ENCODE assay signal across 25 cellular contexts in genomic region chr22:42814616-42815015, GRCh38.
"Had no signal": no experiment of that assay in that cellular context is flagged by ENCODE, and none has a peak within 500 bp of the region (broad histone marks: within the 10 kb centered on the region; RNA-seq: fewer than 3 reads in every experiment).

No MANE protein-coding gene starts in this region.

- H3K27ac Mint-ChIP-seq: activated B cell treated with CpG ODN at 0.5 μM for 24 hours; activated CD4-positive, alpha-beta T cell treated with anti-CD3 and anti-CD28 coated beads for 36 hours; activated CD8-positive, alpha-beta memory T cell treated with anti-CD3 and anti-CD28 coated beads, Interleukin-2, amount 10 ng/mL, durations not matched to agents 7 days and 5 days; activated CD8-positive, alpha-beta T cell treated with anti-CD3 and anti-CD28 coated beads, Interleukin-2, amount 10 ng/mL, durations not matched to agents 7 days and 5 days; activated naive CD8-positive, alpha-beta T cell; memory B cell; natural killer cell treated with Interleukin-12 subunit alpha and Interleukin-12 subunit beta and Interleukin-15 and Interleukin-18, amount 100 ng/mL, for 72 hours had no signal

- H3K27me3 ChIP-seq: body of pancreas, gastrocnemius medialis, right lobe of liver, upper lobe of left lung, vagina had no signal

- H3K9me3 ChIP-seq: body of pancreas, gastrocnemius medialis, right lobe of liver, upper lobe of left lung, vagina had no signal

- H3K36me3 Mint-ChIP-seq: activated CD8-positive, alpha-beta memory T cell treated with anti-CD3 and anti-CD28 coated beads, Interleukin-2, amount 10 ng/mL, durations not matched to agents 7 days and 5 days; activated naive CD8-positive, alpha-beta T cell had no signal

- ATAC-seq: activated CD4-positive, alpha-beta T cell treated with anti-CD3 and anti-CD28 coated beads for 36 hours; activated CD8-positive, alpha-beta memory T cell treated with anti-CD3 and anti-CD28 coated beads, Interleukin-2, amount 10 ng/mL, durations not matched to agents 7 days and 5 days; activated CD8-positive, alpha-beta T cell treated with anti-CD3 and anti-CD28 coated beads, Interleukin-2, amount 10 ng/mL, durations not matched to agents 7 days and 5 days; body of pancreas; gastrocnemius medialis; left cardiac atrium; left ventricle myocardium superior; natural killer cell treated with Interleukin-12 subunit alpha and Interleukin-12 subunit beta and Interleukin-15 and Interleukin-18, amount 100 ng/mL, for 72 hours; stimulated activated naive CD8-positive, alpha-beta T cell treated with anti-CD3 and anti-CD28 coated beads, Interleukin-15, Interleukin-2, amounts not matched to agents 100 U/mL and 50 U/mL, for 24 hours had no signal

- H3K4me3 ChIP-seq: body of pancreas, gastrocnemius medialis, right lobe of liver, upper lobe of left lung, vagina had no signal

- H3K9me3 Mint-ChIP-seq: activated B cell treated with CpG ODN at 0.5 μM for 24 hours; memory B cell; natural killer cell treated with Interleukin-12 subunit alpha and Interleukin-12 subunit beta and Interleukin-15 and Interleukin-18, amount 100 ng/mL, for 72 hours had no signal

- H3K4me1 ChIP-seq: gastrocnemius medialis had no signal

- H3K4me1 Mint-ChIP-seq: activated B cell treated with CpG ODN at 0.5 μM for 24 hours; activated CD4-positive, alpha-beta T cell treated with anti-CD3 and anti-CD28 coated beads for 36 hours; activated CD8-positive, alpha-beta memory T cell treated with anti-CD3 and anti-CD28 coated beads, Interleukin-2, amount 10 ng/mL, durations not matched to agents 7 days and 5 days; memory B cell had no signal

- DNase-seq: activated B cell treated with CpG ODN at 0.5 μM for 24 hours; activated CD4-positive, alpha-beta T cell treated with anti-CD3 and anti-CD28 coated beads for 36 hours; activated CD8-positive, alpha-beta T cell treated with anti-CD3 and anti-CD28 coated beads, Interleukin-2, amount 10 ng/mL, durations not matched to agents 7 days and 5 days; activated effector memory CD4-positive, alpha-beta T cell treated with Interleukin-2 at 50 U/mL for 16 hours; activated naive CD4-positive, alpha-beta T cell treated with Interleukin-2 at 50 U/mL for 16 hours; aorta; body of pancreas; effector CD8-positive, alpha-beta T cell; gastrocnemius medialis; glutamatergic neuron; islet precursor cell; left cardiac atrium; left ventricle myocardium superior; posterior cingulate gyrus; right lobe of liver; stimulated activated CD4-positive, alpha-beta T cell treated with anti-CD3 and anti-CD28 coated beads, Interleukin-4, amount 100 ng/mL, for 1 hour; stimulated activated naive CD8-positive, alpha-beta T cell treated with anti-CD3 and anti-CD28 coated beads, Interleukin-15, Interleukin-2, amounts not matched to agents 100 U/mL and 50 U/mL, for 24 hours; T-helper 2 cell; upper lobe of left lung had no signal

- H3K27ac ChIP-seq: gastrocnemius medialis, right lobe of liver, vagina had no signal

- H3K4me3 Mint-ChIP-seq: activated B cell treated with CpG ODN at 0.5 μM for 24 hours; activated CD4-positive, alpha-beta T cell treated with anti-CD3 and anti-CD28 coated beads for 36 hours; activated CD8-positive, alpha-beta memory T cell treated with anti-CD3 and anti-CD28 coated beads, Interleukin-2, amount 10 ng/mL, durations not matched to agents 7 days and 5 days; activated CD8-positive, alpha-beta T cell treated with anti-CD3 and anti-CD28 coated beads, Interleukin-2, amount 10 ng/mL, durations not matched to agents 7 days and 5 days; activated naive CD8-positive, alpha-beta T cell; memory B cell; natural killer cell treated with Interleukin-12 subunit alpha and Interleukin-12 subunit beta and Interleukin-15 and Interleukin-18, amount 100 ng/mL, for 72 hours had no signal

- FAIRE-seq: colon had no signal

- H3K27me3 Mint-ChIP-seq: activated B cell treated with CpG ODN at 0.5 μM for 24 hours; activated CD4-positive, alpha-beta T cell treated with anti-CD3 and anti-CD28 coated beads for 36 hours; activated CD8-positive, alpha-beta memory T cell treated with anti-CD3 and anti-CD28 coated beads, Interleukin-2, amount 10 ng/mL, durations not matched to agents 7 days and 5 days; activated naive CD8-positive, alpha-beta T cell; memory B cell; natural killer cell treated with Interleukin-12 subunit alpha and Interleukin-12 subunit beta and Interleukin-15 and Interleukin-18, amount 100 ng/mL, for 72 hours had no signal
